Comparison of ENCODE assay signal across 2 cellular contexts in the genomic region with DNA sequence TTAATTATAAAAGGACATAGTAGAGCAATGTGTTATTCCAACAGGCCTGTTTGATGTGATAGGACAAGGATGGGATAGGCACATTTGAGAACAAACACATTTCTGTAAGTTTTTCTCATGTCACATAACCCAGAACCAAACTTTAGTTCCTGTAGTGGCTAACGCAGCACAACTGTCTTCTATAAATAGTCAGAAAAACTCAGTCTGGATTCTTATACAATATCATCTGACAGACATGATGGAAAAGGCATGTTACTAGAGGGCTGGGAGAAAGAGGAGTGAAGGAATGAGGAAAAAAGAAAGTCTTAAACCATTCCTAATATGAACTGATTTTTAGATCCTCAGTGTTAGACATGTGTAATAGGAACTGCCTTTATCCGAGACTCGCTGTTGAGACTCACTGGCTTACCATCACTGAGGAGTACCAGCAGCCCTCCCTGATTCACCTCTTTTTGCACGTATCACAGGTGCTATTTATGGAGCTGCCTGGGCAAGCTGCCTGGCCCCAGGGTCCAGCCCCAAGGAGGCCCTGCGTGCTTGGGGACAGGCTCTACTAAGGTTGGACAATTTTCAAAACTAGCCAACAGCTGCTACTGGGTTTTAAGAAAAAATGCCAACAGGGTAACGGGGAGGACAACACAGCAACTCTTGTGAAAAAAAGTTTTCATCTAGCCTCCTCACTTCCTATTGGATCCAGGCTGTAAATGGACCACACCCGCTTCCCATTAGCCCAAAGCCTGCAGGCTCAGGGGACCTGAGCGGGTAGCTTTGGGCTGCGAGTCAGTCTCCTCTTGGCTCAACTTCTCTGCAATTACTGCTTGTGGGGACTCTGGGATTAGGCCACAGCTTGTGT.
TF ChIP-seq lines count a peak whose summit lies in the region.

No MANE protein-coding gene starts in this region.

TF ChIP-seq in HEK293, 187 proteins besides CTCF, POLR2A, EP300 and RAD21:
- TF ChIP-seq WT1 (tag by site-specific recombination; IDR thresholded peaks at IDR 0.05): no peak
- 0 out of 2 replicates have a peak, but pooled peaks have one; percentile 31 for TF ChIP-seq ZNF366 (tag by site-specific recombination; conservative IDR thresholded peaks at IDR 0.05)
- no peak for TF ChIP-seq ZNF274 (IDR thresholded peaks at IDR 0.05; ENCODE audit: low read length)
- no peak for TF ChIP-seq ZNF274 (tag by site-specific recombination; IDR thresholded peaks at IDR 0.05; ENCODE audit: borderline replicate concordance)

TF ChIP-seq in H1, 55 proteins besides CTCF, POLR2A, EP300 and RAD21:
- TF ChIP-seq NANOG (IDR thresholded peaks at IDR 0.05; ENCODE audit: insufficient read depth, low read depth, low read length, poor library complexity, severe bottlenecking): no peak
- no peak for TF ChIP-seq SIRT6 (IDR thresholded peaks at IDR 0.05; ENCODE audit: low read length)
- no peak for TF ChIP-seq CEBPB (IDR thresholded peaks at IDR 0.05; ENCODE audit: low read depth, low read length)
- TF ChIP-seq HDAC2 (IDR thresholded peaks at IDR 0.05; ENCODE audit: borderline replicate concordance in 1 of 2, low read depth in 2 of 2, low read length in 2 of 2): no peak
- no peak for TF ChIP-seq HDAC6 (IDR thresholded peaks at IDR 0.05; ENCODE audit: low read depth, low read length)
- TF ChIP-seq SP4 (IDR thresholded peaks at IDR 0.05; ENCODE audit: low read length): no peak
- TF ChIP-seq POU5F1 (IDR thresholded peaks at IDR 0.05; ENCODE audit: low read depth, low read length): no peak
